In the genomic region with DNA sequence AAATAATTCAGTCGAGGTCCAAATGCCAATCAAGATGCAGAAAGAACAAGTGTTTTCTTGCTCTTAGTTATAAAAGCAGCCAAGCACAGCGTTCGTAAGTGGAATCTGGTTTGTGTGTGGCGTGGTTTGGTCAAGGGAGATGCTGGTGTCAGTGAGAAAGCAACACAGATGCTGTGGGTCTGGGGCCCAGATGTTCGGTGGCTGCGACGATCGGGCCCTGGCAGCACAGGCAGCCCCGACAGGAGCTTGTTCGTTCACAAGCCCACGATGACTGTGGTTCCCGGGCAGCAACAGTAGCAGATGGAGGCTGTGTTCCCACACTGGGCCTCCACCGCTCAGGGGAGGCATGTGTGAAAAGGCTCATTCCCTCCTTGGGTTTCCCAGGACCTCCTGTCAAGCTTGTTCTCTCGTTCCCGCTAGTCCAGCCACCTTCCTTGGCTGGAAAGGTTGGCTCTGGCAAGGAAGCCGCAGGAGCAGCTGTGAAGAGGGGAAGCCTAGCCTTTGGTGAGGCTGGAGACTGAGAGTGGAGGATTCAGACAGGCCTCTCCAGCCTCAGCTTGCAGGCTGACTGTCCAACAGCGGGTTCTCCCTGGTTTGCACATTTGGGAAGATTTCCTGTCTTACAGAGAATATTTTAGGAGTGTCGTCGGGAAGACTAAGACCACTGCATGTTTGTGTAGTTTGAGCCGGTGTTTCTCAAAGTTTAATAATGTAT, we compare ENCODE assay signal across 1 cellular context.
TF ChIP-seq lines count a peak whose summit lies in the region.

No MANE protein-coding gene starts in this region.

TF ChIP-seq in H1, 55 proteins besides CTCF, POLR2A, EP300 and RAD21:
- TF ChIP-seq GTF2F1 (IDR thresholded peaks at IDR 0.05; ENCODE audit: borderline replicate concordance, low read depth, low read length) = no peak
- no peak for TF ChIP-seq YY1 (IDR thresholded peaks at IDR 0.05; ENCODE audit: low read depth, low read length)
- TF ChIP-seq KDM5A (IDR thresholded peaks at IDR 0.05; ENCODE audit: low read length) = no peak
- no peak for TF ChIP-seq ATF3 (IDR thresholded peaks at IDR 0.05; ENCODE audit: insufficient read depth, low read depth, low read length)
- TF ChIP-seq EGR1 (IDR thresholded peaks at IDR 0.05; ENCODE audit: borderline replicate concordance, low read depth, low read length) = no peak
- TF ChIP-seq, protein P1, sequence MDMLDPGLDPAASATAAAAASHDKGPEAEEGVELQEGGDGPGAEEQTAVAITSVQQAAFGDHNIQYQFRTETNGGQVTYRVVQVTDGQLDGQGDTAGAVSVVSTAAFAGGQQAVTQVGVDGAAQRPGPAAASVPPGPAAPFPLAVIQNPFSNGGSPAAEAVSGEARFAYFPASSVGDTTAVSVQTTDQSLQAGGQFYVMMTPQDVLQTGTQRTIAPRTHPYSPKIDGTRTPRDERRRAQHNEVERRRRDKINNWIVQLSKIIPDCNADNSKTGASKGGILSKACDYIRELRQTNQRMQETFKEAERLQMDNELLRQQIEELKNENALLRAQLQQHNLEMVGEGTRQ (IDR thresholded peaks at IDR 0.05; ENCODE audit: low read length) = no peak
- no peak for TF ChIP-seq PHF8 (conservative IDR thresholded peaks at IDR 0.05; ENCODE audit: low read depth, low read length)
- TF ChIP-seq TAF1 (IDR thresholded peaks at IDR 0.05; ENCODE audit: low read depth, low read length) = no peak
- no peak for TF ChIP-seq CHD1 (IDR thresholded peaks at IDR 0.05; ENCODE audit: low read depth, low read length)
- TF ChIP-seq SP2 (IDR thresholded peaks at IDR 0.05; ENCODE audit: low read length) = no peak
- no peak for TF ChIP-seq NANOG (IDR thresholded peaks at IDR 0.05; ENCODE audit: insufficient read depth, low read depth, low read length, poor library complexity, severe bottlenecking)
- no peak for TF ChIP-seq SIN3A (conservative IDR thresholded peaks at IDR 0.05 in 1 of 2, IDR thresholded peaks at IDR 0.05 in 1 of 2; ENCODE audit: low read depth in 1 of 2, low read length in 2 of 2)
- TF ChIP-seq, protein P2, sequence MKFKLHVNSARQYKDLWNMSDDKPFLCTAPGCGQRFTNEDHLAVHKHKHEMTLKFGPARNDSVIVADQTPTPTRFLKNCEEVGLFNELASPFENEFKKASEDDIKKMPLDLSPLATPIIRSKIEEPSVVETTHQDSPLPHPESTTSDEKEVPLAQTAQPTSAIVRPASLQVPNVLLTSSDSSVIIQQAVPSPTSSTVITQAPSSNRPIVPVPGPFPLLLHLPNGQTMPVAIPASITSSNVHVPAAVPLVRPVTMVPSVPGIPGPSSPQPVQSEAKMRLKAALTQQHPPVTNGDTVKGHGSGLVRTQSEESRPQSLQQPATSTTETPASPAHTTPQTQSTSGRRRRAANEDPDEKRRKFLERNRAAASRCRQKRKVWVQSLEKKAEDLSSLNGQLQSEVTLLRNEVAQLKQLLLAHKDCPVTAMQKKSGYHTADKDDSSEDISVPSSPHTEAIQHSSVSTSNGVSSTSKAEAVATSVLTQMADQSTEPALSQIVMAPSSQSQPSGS (IDR thresholded peaks at IDR 0.05; ENCODE audit: low read length) = no peak
- no peak for TF ChIP-seq CHD2 (IDR thresholded peaks at IDR 0.05; ENCODE audit: low read length)
- no peak for TF ChIP-seq RNF2 (IDR thresholded peaks at IDR 0.05; ENCODE audit: borderline replicate concordance, low read depth, low read length, missing control alignments, poor library complexity, severe bottlenecking)
